In the genomic region with DNA sequence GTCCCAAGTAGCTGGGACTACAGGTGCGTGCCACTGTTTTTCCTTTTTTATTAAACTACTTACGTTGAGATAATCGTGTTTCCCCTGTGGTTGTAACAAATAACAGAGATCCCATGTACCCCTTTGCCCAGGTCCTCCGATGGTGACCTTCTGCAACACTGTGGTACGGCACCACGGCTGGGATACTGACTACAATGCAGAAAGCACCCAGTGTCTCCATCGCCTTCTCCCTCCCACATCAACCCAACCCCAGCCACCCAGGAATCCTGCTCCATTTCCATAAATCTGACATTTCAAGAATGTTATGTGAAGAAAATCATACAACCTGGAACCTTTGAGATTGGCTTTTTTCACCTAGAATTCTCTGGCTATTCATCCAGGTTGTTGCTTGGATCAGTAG, we compare ENCODE assay signal across 24 cellular contexts. TPM values are rescaled to one million over a fixed set of nuclear protein-coding genes. Genes with fewer than 3 reads are reported as not detected.
DNase-seq lines count a peak whose midpoint lies in the region; ATAC-seq and TF ChIP-seq lines count a peak whose summit lies in the region.
"Had no signal": no experiment of that assay in that cellular context is flagged by ENCODE, and none has a peak within 500 bp of the region (broad histone marks: within the 10 kb centered on the region; RNA-seq: fewer than 3 reads in every experiment).

No MANE protein-coding gene starts in this region.

- H3K36me3 ChIP-seq in SK-N-MC (ENCODE audit: insufficient read depth, low read length) (no peaks in the 10 kb centered on the region), gastrocnemius medialis (no peaks in the 10 kb centered on the region), ascending aorta (no peaks in the 10 kb centered on the region), osteoblast (ENCODE audit: insufficient read depth, low read length) (peaks cover 27% of the 10 kb centered on the region)
- H3K36me3 ChIP-seq: cardiac muscle cell, MG63 had no signal

- no peak overlapping the region for H3K4me2 ChIP-seq in osteoblast (ENCODE audit: insufficient read depth, low read length)
- H3K4me2 ChIP-seq: GM23338 had no signal

- H3K27ac ChIP-seq in CD4-positive, alpha-beta T cell (ENCODE audit: low read depth, low read length) = no peak overlapping the region
- peak overlapping the region; percentile 8; the same call in 1 of the 2 replicates for H3K27ac ChIP-seq in SK-N-MC
- peak overlapping the region; percentile 0 for H3K27ac ChIP-seq in epithelial cell of prostate
- H3K27ac ChIP-seq in gastrocnemius medialis = peak overlapping the region; percentile 77 to 86 (median 78)
- H3K27ac ChIP-seq in ascending aorta = no peak overlapping the region
- H3K27ac ChIP-seq in osteoblast (ENCODE audit: low read depth, low read length) = no peak overlapping the region
- H3K27ac ChIP-seq: C4-2B, cardiac muscle cell had no signal

- POLR2A ChIA-PET in CD4-positive, alpha-beta T cell (lab: Charles Lee) = no interaction called here

- DNase-seq in CD4-positive, alpha-beta T cell = no peak
- DNase-seq in SK-N-MC (ENCODE audit: low read depth, low spot score) (no peak), epithelial cell of prostate (ENCODE audit: low read depth, low spot score) (no peak), gastrocnemius medialis (no peak), OCI-M2 (lab: John Stamatoyannopoulos, UW; ENCODE audit: unreplicated experiment) (no peak), ascending aorta (ENCODE audit: low spot score in 2 of 2) (no peak), osteoblast (ENCODE audit: insufficient read length, low spot score, missing footprints) (no peak)
- DNase-seq: activated CD8-positive, alpha-beta T cell treated with anti-CD3 and anti-CD28 coated beads, Interleukin-2, amount 10 ng/mL, durations not matched to agents 7 days and 5 days; activated naive CD4-positive, alpha-beta T cell treated with anti-CD3 and anti-CD28 coated beads for 36 hours; DMS 273 treated with DMSO at 0.1 percent for 48 hours; erythroblast; KBM-7; naive thymus-derived CD4-positive, alpha-beta T cell; NCI-H1436; NK-92 treated with Interleukin-12 subunit alpha and Interleukin-12 subunit beta, amount 100 ng/mL, for 24 hours; retina; stimulated activated CD4-positive, alpha-beta T cell treated with anti-CD3 and anti-CD28 coated beads, Interleukin-4, amount 100 ng/mL, for 4 hours; stimulated activated naive CD4-positive, alpha-beta T cell treated with Interleukin-2 at 50 U/mL for 16 hours had no signal

- no peaks in the 10 kb centered on the region for H3K36me3 Mint-ChIP-seq in CD4-positive, alpha-beta T cell (ENCODE audit: low read depth)

- TF ChIP-seq CTCF in CD4-positive, alpha-beta T cell (IDR thresholded peaks at IDR 0.05) = no peak
- TF ChIP-seq CTCF in gastrocnemius medialis (IDR thresholded peaks at IDR 0.05 in 4 of 5, conservative IDR thresholded peaks at IDR 0.05 in 1 of 5) (no peak), ascending aorta (IDR thresholded peaks at IDR 0.05) (no peak), osteoblast (IDR thresholded peaks at IDR 0.05; ENCODE audit: extremely low read depth, low read depth, low read length) (no peak)

- peaks cover 59% of the 10 kb centered on the region for H3K4me1 Mint-ChIP-seq in CD4-positive, alpha-beta T cell (ENCODE audit: low read depth)

- no peak overlapping the region for H2AFZ ChIP-seq in osteoblast (ENCODE audit: low read length)
- H2AFZ ChIP-seq: GM23338 had no signal

- H3K27ac Mint-ChIP-seq in CD4-positive, alpha-beta T cell = peak overlapping the region; percentile 52
- H3K27ac Mint-ChIP-seq: activated CD8-positive, alpha-beta T cell treated with anti-CD3 and anti-CD28 coated beads, Interleukin-2, amount 10 ng/mL, durations not matched to agents 7 days and 5 days; activated naive CD4-positive, alpha-beta T cell treated with anti-CD3 and anti-CD28 coated beads for 36 hours; GM23338; mesothelial cell of epicardium had no signal

- no peaks in the 10 kb centered on the region for H3K9me3 Mint-ChIP-seq in CD4-positive, alpha-beta T cell
- H3K9me3 Mint-ChIP-seq: activated naive CD4-positive, alpha-beta T cell treated with anti-CD3 and anti-CD28 coated beads for 36 hours; GM23338; mesothelial cell of epicardium; naive thymus-derived CD4-positive, alpha-beta T cell had no signal

- no peak for ATAC-seq in CD4-positive, alpha-beta T cell (ENCODE audit: poor library complexity)
- ATAC-seq in gastrocnemius medialis = no peak
- ATAC-seq in HG03175 (IDR thresholded peaks at IDR 0.05; ENCODE audit: unreplicated experiment) = no peak
- ATAC-seq: GM23338 had no signal

- CTCF ChIA-PET in CD4-positive, alpha-beta T cell (lab: Charles Lee) = interaction anchor here (0.7 kb wide), 1 partner anchor 92 kb away, joined by 3 read pairs; no protein-coding TSS in a partner anchor

- TF ChIP-seq POLR2A in gastrocnemius medialis (IDR thresholded peaks at IDR 0.05) = no peak

- H3K4me3 ChIP-seq in SK-N-MC = no peak overlapping the region
- no peak overlapping the region for H3K4me3 ChIP-seq in gastrocnemius medialis
- no peak overlapping the region for H3K4me3 ChIP-seq in ascending aorta
- H3K4me3 ChIP-seq in osteoblast (ENCODE audit: insufficient read depth, low read length) = no peak overlapping the region
- H3K4me3 ChIP-seq: cardiac muscle cell, GM23338, MG63 had no signal

- in situ Hi-C loops in gastrocnemius medialis (cut with MboI; ENCODE audit: low sequenced_read_pairs in 4 of 4) = no loop called here

- no peaks in the 10 kb centered on the region for H3K27me3 Mint-ChIP-seq in CD4-positive, alpha-beta T cell
- H3K27me3 Mint-ChIP-seq: naive thymus-derived CD4-positive, alpha-beta T cell had no signal

- H3K9ac ChIP-seq in SK-N-MC (ENCODE audit: insufficient read length) = no peak overlapping the region

- no peaks in the 10 kb centered on the region for H3K27me3 ChIP-seq in CD4-positive, alpha-beta T cell (ENCODE audit: control insufficient read depth, insufficient read depth, low read length)
- no peaks in the 10 kb centered on the region for H3K27me3 ChIP-seq in gastrocnemius medialis
- no peaks in the 10 kb centered on the region for H3K27me3 ChIP-seq in ascending aorta
- H3K27me3 ChIP-seq in osteoblast (ENCODE audit: insufficient read depth, low read length) = no peaks in the 10 kb centered on the region
- H3K27me3 ChIP-seq: cardiac muscle cell, MG63 had no signal

- H3K4me3 Mint-ChIP-seq in CD4-positive, alpha-beta T cell = no peak overlapping the region
- H3K4me3 Mint-ChIP-seq: activated CD8-positive, alpha-beta T cell treated with anti-CD3 and anti-CD28 coated beads, Interleukin-2, amount 10 ng/mL, durations not matched to agents 7 days and 5 days; activated naive CD4-positive, alpha-beta T cell treated with anti-CD3 and anti-CD28 coated beads for 36 hours; GM23338; mesothelial cell of epicardium had no signal

- H3K4me1 ChIP-seq in gastrocnemius medialis = peaks cover 84 to 87% of the 10 kb centered on the region in 2 donors
- peaks cover 0 to 32% of the 10 kb centered on the region in 2 donors for H3K4me1 ChIP-seq in ascending aorta
- peaks cover 40% of the 10 kb centered on the region for H3K4me1 ChIP-seq in osteoblast (ENCODE audit: insufficient read depth, low read length)

- H4K20me1 ChIP-seq in osteoblast (ENCODE audit: insufficient read depth, low read length) = peaks cover 85% of the 10 kb centered on the region

- peaks cover 100% of the 10 kb centered on the region for H3K79me2 ChIP-seq in osteoblast (ENCODE audit: insufficient read depth, low read length)

- intact Hi-C loops in CD4-positive, alpha-beta T cell (cut with DNase I, micrococcal nuclease) = no loop called here
- intact Hi-C loops in gastrocnemius medialis (cut with DNase I; ENCODE audit: low total_unique reads) (no loop called here), ascending aorta (cut with DNase I) (no loop called here)

- H3K9me3 ChIP-seq in CD4-positive, alpha-beta T cell (ENCODE audit: control insufficient read depth, low read length) = no peaks in the 10 kb centered on the region
- no peaks in the 10 kb centered on the region for H3K9me3 ChIP-seq in SK-N-MC (ENCODE audit: low read depth, low read length)
- no peaks in the 10 kb centered on the region for H3K9me3 ChIP-seq in gastrocnemius medialis
- no peaks in the 10 kb centered on the region for H3K9me3 ChIP-seq in ascending aorta
- no peaks in the 10 kb centered on the region for H3K9me3 ChIP-seq in osteoblast (ENCODE audit: low read depth, low read length)

RNA-seq across cellular contexts. Expression of gene MPRIP, which starts 22.1 kb away (rescaled TPM):
- 100 to 1,000 TPM; 176 to 188 TPM for total RNA-seq in CD4-positive, alpha-beta T cell
- total RNA-seq in gastrocnemius medialis (100 to 1,000 TPM in 3 of 4 donors, 10 to 100 TPM in 1; 71.1 to 127 (median 124) TPM), ascending aorta (246 TPM), osteoblast (120 and 149 TPM in 2 replicates)

Comparison
In these comparisons a context has a peak if more than half of its experiments do, and no peak if none do; other contexts are left out.
1. H3K27ac ChIP-seq: peak in SK-N-MC (single experiment), epithelial cell of prostate (single experiment) and gastrocnemius medialis (4 of 4); none in CD4-positive, alpha-beta T cell (single experiment), ascending aorta (0 of 2) and osteoblast (single experiment).